Comparison of ENCODE assay signal across 18 cellular contexts in the genomic region with DNA sequence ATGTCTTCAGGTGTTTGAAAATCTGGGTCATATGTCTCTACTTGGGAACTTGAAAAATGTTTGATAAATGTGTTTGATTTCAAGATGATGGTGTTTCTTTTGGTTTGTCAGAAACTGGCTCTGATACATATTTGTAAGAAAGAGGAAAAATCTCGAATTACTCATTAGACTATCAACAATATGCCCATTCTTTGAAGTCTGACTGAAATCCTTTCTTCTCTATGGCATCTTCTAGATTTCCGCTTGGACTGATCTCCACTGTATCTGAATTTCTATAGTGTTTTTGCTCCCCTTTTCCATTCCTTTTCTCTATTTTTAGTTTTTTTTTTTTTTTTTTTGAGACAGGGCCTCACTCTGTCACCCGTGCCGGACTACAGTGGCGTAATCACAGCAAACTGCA.
"Had no signal": no experiment of that assay in that cellular context is flagged by ENCODE, and none has a peak within 500 bp of the region (broad histone marks: within the 10 kb centered on the region; RNA-seq: fewer than 3 reads in every experiment).

No MANE protein-coding gene starts in this region.

- H3K27ac Mint-ChIP-seq: dendritic cell treated with granulocyte-macrophage colony-stimulating factor and Interleukin-4, amounts not matched to agents 40 ng/mL and 50 ng/mL, for 4 days; mesothelial cell of epicardium; naive thymus-derived CD4-positive, alpha-beta T cell had no signal

- DNase-seq: colonic mucosa; cortex of kidney; effector CD4-positive, alpha-beta T cell; effector memory CD4-positive, alpha-beta T cell; foreskin keratinocyte; gastrocnemius medialis; glutamatergic neuron; head of caudate nucleus; heart right ventricle; hippocampal formation; left cardiac atrium; left lung; left ventricle myocardium superior; lower lobe of right lung; naive thymus-derived CD4-positive, alpha-beta T cell had no signal

- H3K4me3 Mint-ChIP-seq: dendritic cell treated with granulocyte-macrophage colony-stimulating factor and Interleukin-4, amounts not matched to agents 40 ng/mL and 50 ng/mL, for 4 days; mesothelial cell of epicardium; naive thymus-derived CD4-positive, alpha-beta T cell had no signal

- H3K9me3 ChIP-seq: colonic mucosa, esophagus muscularis mucosa, gastrocnemius medialis, heart right ventricle, left lung, lower lobe of right lung had no signal

- H3K27me3 Mint-ChIP-seq: dendritic cell treated with granulocyte-macrophage colony-stimulating factor and Interleukin-4, amounts not matched to agents 40 ng/mL and 50 ng/mL, for 4 days had no signal

- ATAC-seq: foreskin keratinocyte; gastrocnemius medialis; heart right ventricle; left cardiac atrium; left lung; left ventricle myocardium superior; naive thymus-derived CD4-positive, alpha-beta T cell had no signal

- H3K4me1 ChIP-seq: colonic mucosa, gastrocnemius medialis, left lung, lower lobe of right lung had no signal

- H3K36me3 Mint-ChIP-seq: mesothelial cell of epicardium had no signal

- H3K27me3 ChIP-seq: colonic mucosa, esophagus muscularis mucosa, foreskin keratinocyte, gastrocnemius medialis, heart right ventricle, left lung had no signal

- H3K36me3 ChIP-seq: colonic mucosa, esophagus muscularis mucosa, gastrocnemius medialis, heart right ventricle, left lung, lower lobe of right lung had no signal

- H3K27ac ChIP-seq: colonic mucosa, esophagus muscularis mucosa, foreskin keratinocyte, gastrocnemius medialis, heart right ventricle, left lung, lower lobe of right lung had no signal

- H3K4me3 ChIP-seq: colonic mucosa, esophagus muscularis mucosa, gastrocnemius medialis, heart right ventricle, left lung, lower lobe of right lung had no signal
